17 cellular contexts compared by ENCODE assay signal in the genomic region with DNA sequence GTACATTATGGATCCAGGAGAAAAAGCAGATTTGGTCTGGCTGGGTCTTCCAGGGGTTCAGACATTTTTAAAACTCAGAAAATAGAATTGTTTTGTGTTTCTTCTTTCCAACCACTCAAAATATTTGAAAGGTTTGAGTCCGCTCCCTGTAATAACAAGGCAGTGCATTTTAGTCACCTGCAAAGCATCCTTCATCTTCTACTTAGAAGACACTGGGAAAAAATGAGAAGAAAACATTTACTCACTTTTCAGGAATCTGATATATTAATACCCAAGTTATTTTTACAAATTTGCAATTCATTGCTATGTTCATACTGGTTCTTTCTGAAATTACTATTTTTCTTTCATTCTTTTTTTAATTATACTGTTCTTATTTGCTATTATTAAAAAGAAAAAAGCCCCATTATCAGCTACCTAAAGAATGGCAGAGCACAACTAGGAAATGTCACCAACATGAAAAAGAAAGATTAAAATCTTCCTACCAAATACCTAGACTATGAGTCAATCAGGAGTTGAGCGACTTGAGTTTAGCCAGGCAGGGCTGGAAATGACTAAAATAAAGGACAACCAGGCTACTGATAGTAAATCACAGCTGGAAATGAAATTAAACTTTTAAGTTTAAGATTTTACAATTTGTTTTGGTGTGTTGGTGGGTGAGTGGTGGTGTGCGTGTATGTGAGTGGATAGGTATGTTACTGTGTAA.
DNase-seq lines count a peak whose midpoint lies in the region; ATAC-seq and TF ChIP-seq lines count a peak whose summit lies in the region.
"Had no signal": no experiment of that assay in that cellular context is flagged by ENCODE, and none has a peak within 500 bp of the region (broad histone marks: within the 10 kb centered on the region; RNA-seq: fewer than 3 reads in every experiment).

No MANE protein-coding gene starts in this region.

- H4K20me1 ChIP-seq in hepatocyte (ENCODE audit: insufficient read depth, poor library complexity, severe bottlenecking): no peaks in the 10 kb centered on the region

- H3K9me3 ChIP-seq in breast epithelium (no peaks in the 10 kb centered on the region), hepatocyte (ENCODE audit: low read depth) (no peaks in the 10 kb centered on the region)
- H3K9me3 ChIP-seq: heart left ventricle, prostate gland had no signal

- no peaks in the 10 kb centered on the region for H3K27me3 Mint-ChIP-seq in MCF 10A (ENCODE audit: insufficient read depth, unreplicated experiment)
- peaks cover 8% of the 10 kb centered on the region for H3K27me3 Mint-ChIP-seq in activated naive CD4-positive, alpha-beta T cell treated with anti-CD3 and anti-CD28 coated beads for 36 hours (ENCODE audit: low read depth)

- ATAC-seq in GM19035 (IDR thresholded peaks at IDR 0.05; ENCODE audit: unreplicated experiment) (no peak), HG02623 (IDR thresholded peaks at IDR 0.05; ENCODE audit: unreplicated experiment) (no peak)
- ATAC-seq: heart left ventricle had no signal

- WGBS in hepatocyte (ENCODE audit: low lambda C conversion rate, missing lambda C conversion rate): 73% methylated on average over 3 of the region's 3 CpGs

- H3K9me3 Mint-ChIP-seq in MCF 10A (ENCODE audit: unreplicated experiment): no peaks in the 10 kb centered on the region
- no peaks in the 10 kb centered on the region for H3K9me3 Mint-ChIP-seq in activated naive CD4-positive, alpha-beta T cell treated with anti-CD3 and anti-CD28 coated beads for 36 hours

- no peaks in the 10 kb centered on the region for H3K79me2 ChIP-seq in hepatocyte

- no peak overlapping the region for H2AFZ ChIP-seq in hepatocyte

- POLR2A ChIA-PET in MCF 10A (lab: Yijun Ruan, JAX): interaction anchor here (0.8 to 2.1 kb wide), 2 partner anchors 58 to 103 kb away, joined by 4 to 7 read pairs; no protein-coding TSS in a partner anchor

- H3K27me3 ChIP-seq in breast epithelium (no peaks in the 10 kb centered on the region), hepatocyte (no peaks in the 10 kb centered on the region), dorsolateral prefrontal cortex (peaks cover 0 to 3% (median 0%) of the 10 kb centered on the region in 45 donors)
- H3K27me3 ChIP-seq: heart left ventricle had no signal

- H3K4me3 Mint-ChIP-seq in MCF 10A (ENCODE audit: unreplicated experiment): no peak overlapping the region
- H3K4me3 Mint-ChIP-seq in activated naive CD4-positive, alpha-beta T cell treated with anti-CD3 and anti-CD28 coated beads for 36 hours: no peak overlapping the region

- BruUV-seq in MCF 10A (replicated peaks; lab: Mats Ljungman, UMichigan): no TSS peak

- CTCF ChIA-PET in MCF 10A (lab: Yijun Ruan, JAX): interaction anchor here (0.7 kb wide), 1 partner anchor 56 kb away, joined by 3 read pairs; no protein-coding TSS in a partner anchor
- CTCF ChIA-PET in activated naive CD4-positive, alpha-beta T cell treated with anti-CD3 and anti-CD28 coated beads for 36 hours (lab: Charles Lee): no interaction called here

- TF ChIP-seq POLR2A in breast epithelium (IDR thresholded peaks at IDR 0.05): no peak

- H3K4me1 ChIP-seq in breast epithelium (no peaks in the 10 kb centered on the region), hepatocyte (ENCODE audit: insufficient read depth) (peaks cover 9% of the 10 kb centered on the region)
- H3K4me1 ChIP-seq: prostate gland had no signal

- H3K4me1 Mint-ChIP-seq in MCF 10A (ENCODE audit: insufficient read depth, unreplicated experiment): peaks cover 40% of the 10 kb centered on the region
- H3K4me1 Mint-ChIP-seq in activated naive CD4-positive, alpha-beta T cell treated with anti-CD3 and anti-CD28 coated beads for 36 hours (ENCODE audit: low read depth): no peaks in the 10 kb centered on the region

- H3K4me2 ChIP-seq in hepatocyte: no peak overlapping the region

- H3K36me3 ChIP-seq in breast epithelium: no peaks in the 10 kb centered on the region
- no peaks in the 10 kb centered on the region for H3K36me3 ChIP-seq in hepatocyte (replicated peaks; ENCODE audit: insufficient read depth, low read depth)
- H3K36me3 ChIP-seq: heart left ventricle, prostate gland had no signal

- peak; percentile 43 for DNase-seq in MCF 10A (ENCODE audit: unreplicated experiment)
- no peak for DNase-seq in breast epithelium (ENCODE audit: low spot score in 2 of 2)
- peak; percentile 76 for DNase-seq in astrocyte of the hippocampus (ENCODE audit: low read depth, low spot score)
- DNase-seq in hepatocyte (ENCODE audit: low spot score): no peak
- DNase-seq in activated naive CD4-positive, alpha-beta T cell treated with anti-CD3 and anti-CD28 coated beads for 36 hours: no peak
- DNase-seq in dorsolateral prefrontal cortex: no peak
- DNase-seq: activated CD4-positive, alpha-beta T cell treated with anti-CD3 and anti-CD28 coated beads for 1 hour; cortex of kidney; DND-41; heart left ventricle; NCI-H1092; NCI-H526 treated with DMSO at 0.1 percent for 48 hours; stimulated activated CD4-positive, alpha-beta T cell treated with anti-CD3 and anti-CD28 coated beads, Interleukin-4, amount 100 ng/mL, for 4 hours had no signal

- no peak for TF ChIP-seq CTCF in MCF 10A (IDR thresholded peaks at IDR 0.05; ENCODE audit: unreplicated experiment)
- TF ChIP-seq CTCF in breast epithelium (IDR thresholded peaks at IDR 0.05): no peak
- no peak for TF ChIP-seq CTCF in hepatocyte (IDR thresholded peaks at IDR 0.05; ENCODE audit: poor library complexity)
- TF ChIP-seq CTCF in dorsolateral prefrontal cortex (IDR thresholded peaks at IDR 0.05 in 54 of 56, conservative IDR thresholded peaks at IDR 0.05 in 2 of 56; ENCODE audit: low read depth in 1 of 56, partially characterized antibody in 56 of 56): no peak

- intact Hi-C loops in MCF 10A (cut with micrococcal nuclease) (no loop called here), breast epithelium (cut with DNase I; ENCODE audit: low total_unique reads) (no loop called here), dorsolateral prefrontal cortex (cut with DNase I) (no loop called here)
- intact Hi-C loops in activated naive CD4-positive, alpha-beta T cell treated with anti-CD3 and anti-CD28 coated beads for 36 hours (cut with micrococcal nuclease): no loop called here

- peak overlapping the region; percentile 69 for H3K27ac Mint-ChIP-seq in MCF 10A (ENCODE audit: low read depth, unreplicated experiment)
- H3K27ac Mint-ChIP-seq in activated naive CD4-positive, alpha-beta T cell treated with anti-CD3 and anti-CD28 coated beads for 36 hours: no peak overlapping the region

- H3K27ac ChIP-seq in breast epithelium: no peak overlapping the region
- peak overlapping the region; percentile 53 for H3K27ac ChIP-seq in hepatocyte
- H3K27ac ChIP-seq in dorsolateral prefrontal cortex: no peak overlapping the region
- H3K27ac ChIP-seq: heart left ventricle, prostate gland had no signal

- H3K9me2 ChIP-seq in hepatocyte (replicated peaks; ENCODE audit: insufficient read depth): no peaks in the 10 kb centered on the region

- no peaks in the 10 kb centered on the region for H3K36me3 Mint-ChIP-seq in MCF 10A (ENCODE audit: insufficient read depth, unreplicated experiment)
- H3K36me3 Mint-ChIP-seq in activated naive CD4-positive, alpha-beta T cell treated with anti-CD3 and anti-CD28 coated beads for 36 hours (ENCODE audit: low read depth): no peaks in the 10 kb centered on the region

- no peak overlapping the region for H3K4me3 ChIP-seq in breast epithelium
- H3K4me3 ChIP-seq in hepatocyte: no peak overlapping the region
- H3K4me3 ChIP-seq in dorsolateral prefrontal cortex: no peak overlapping the region
- H3K4me3 ChIP-seq: heart left ventricle, lung, prostate gland had no signal

Comparison
In these comparisons a context has a peak if more than half of its experiments do, and no peak if none do; other contexts are left out.
1. DNase-seq: peak in MCF 10A (single experiment) and astrocyte of the hippocampus (single experiment); none in breast epithelium (0 of 2), hepatocyte (single experiment), activated naive CD4-positive, alpha-beta T cell treated with anti-CD3 and anti-CD28 coated beads for 36 hours (single experiment) and dorsolateral prefrontal cortex (0 of 10).